2 cellular contexts compared by ENCODE assay signal in the genomic region with DNA sequence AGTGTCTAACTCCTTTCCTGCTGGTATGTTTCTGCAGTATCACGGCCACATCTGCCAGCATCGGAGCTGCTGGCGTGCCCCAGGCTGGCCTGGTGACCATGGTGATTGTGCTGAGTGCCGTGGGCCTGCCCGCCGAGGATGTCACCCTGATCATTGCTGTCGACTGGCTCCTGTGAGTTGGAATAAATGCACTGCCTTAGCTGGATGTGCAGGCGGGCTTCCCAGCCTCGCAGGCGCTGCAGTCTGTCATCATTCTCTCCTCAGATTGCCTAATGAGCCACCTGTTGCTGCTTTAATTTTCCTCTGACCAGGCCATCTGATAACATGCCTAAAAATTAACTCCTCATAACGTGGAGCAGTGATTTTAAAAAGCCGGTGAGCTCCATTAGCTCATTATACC.
TF ChIP-seq lines count a peak whose summit lies in the region.

No MANE protein-coding gene starts in this region.

TF ChIP-seq in SK-N-SH, 30 proteins besides CTCF, POLR2A, EP300 and RAD21 (continued from another document):
- no peak for TF ChIP-seq TEAD4 (IDR thresholded peaks at IDR 0.05; ENCODE audit: borderline replicate concordance, insufficient read depth)
- no peak for TF ChIP-seq YY1 (IDR thresholded peaks at IDR 0.05; ENCODE audit: low read depth)
- TF ChIP-seq, protein P1, sequence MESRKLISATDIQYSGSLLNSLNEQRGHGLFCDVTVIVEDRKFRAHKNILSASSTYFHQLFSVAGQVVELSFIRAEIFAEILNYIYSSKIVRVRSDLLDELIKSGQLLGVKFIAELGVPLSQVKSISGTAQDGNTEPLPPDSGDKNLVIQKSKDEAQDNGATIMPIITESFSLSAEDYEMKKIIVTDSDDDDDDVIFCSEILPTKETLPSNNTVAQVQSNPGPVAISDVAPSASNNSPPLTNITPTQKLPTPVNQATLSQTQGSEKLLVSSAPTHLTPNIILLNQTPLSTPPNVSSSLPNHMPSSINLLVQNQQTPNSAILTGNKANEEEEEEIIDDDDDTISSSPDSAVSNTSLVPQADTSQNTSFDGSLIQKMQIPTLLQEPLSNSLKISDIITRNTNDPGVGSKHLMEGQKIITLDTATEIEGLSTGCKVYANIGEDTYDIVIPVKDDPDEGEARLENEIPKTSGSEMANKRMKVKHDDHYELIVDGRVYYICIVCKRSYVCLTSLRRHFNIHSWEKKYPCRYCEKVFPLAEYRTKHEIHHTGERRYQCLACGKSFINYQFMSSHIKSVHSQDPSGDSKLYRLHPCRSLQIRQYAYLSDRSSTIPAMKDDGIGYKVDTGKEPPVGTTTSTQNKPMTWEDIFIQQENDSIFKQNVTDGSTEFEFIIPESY (IDR thresholded peaks at IDR 0.05; ENCODE audit: borderline replicate concordance, low read depth), result no peak
- TF ChIP-seq TCF12 (IDR thresholded peaks at IDR 0.05), result no peak
- TF ChIP-seq MXI1 (IDR thresholded peaks at IDR 0.05; ENCODE audit: low read depth, low read length), result no peak
- no peak for TF ChIP-seq SIN3A (IDR thresholded peaks at IDR 0.05; ENCODE audit: borderline replicate concordance, low read depth, low read length)
- TF ChIP-seq, protein P2, sequence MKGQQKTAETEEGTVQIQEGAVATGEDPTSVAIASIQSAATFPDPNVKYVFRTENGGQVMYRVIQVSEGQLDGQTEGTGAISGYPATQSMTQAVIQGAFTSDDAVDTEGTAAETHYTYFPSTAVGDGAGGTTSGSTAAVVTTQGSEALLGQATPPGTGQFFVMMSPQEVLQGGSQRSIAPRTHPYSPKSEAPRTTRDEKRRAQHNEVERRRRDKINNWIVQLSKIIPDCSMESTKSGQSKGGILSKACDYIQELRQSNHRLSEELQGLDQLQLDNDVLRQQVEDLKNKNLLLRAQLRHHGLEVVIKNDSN (IDR thresholded peaks at IDR 0.05; ENCODE audit: borderline replicate concordance, low read depth), result no peak
- no peak for TF ChIP-seq RXRA (IDR thresholded peaks at IDR 0.05; ENCODE audit: borderline replicate concordance, low read depth)

TF ChIP-seq in SK-N-SH treated with all-trans-retinoic acid at 6 μM for 48 hours, 23 proteins besides CTCF, POLR2A, EP300 and RAD21 (continued from another document):
- TF ChIP-seq, protein P3, sequence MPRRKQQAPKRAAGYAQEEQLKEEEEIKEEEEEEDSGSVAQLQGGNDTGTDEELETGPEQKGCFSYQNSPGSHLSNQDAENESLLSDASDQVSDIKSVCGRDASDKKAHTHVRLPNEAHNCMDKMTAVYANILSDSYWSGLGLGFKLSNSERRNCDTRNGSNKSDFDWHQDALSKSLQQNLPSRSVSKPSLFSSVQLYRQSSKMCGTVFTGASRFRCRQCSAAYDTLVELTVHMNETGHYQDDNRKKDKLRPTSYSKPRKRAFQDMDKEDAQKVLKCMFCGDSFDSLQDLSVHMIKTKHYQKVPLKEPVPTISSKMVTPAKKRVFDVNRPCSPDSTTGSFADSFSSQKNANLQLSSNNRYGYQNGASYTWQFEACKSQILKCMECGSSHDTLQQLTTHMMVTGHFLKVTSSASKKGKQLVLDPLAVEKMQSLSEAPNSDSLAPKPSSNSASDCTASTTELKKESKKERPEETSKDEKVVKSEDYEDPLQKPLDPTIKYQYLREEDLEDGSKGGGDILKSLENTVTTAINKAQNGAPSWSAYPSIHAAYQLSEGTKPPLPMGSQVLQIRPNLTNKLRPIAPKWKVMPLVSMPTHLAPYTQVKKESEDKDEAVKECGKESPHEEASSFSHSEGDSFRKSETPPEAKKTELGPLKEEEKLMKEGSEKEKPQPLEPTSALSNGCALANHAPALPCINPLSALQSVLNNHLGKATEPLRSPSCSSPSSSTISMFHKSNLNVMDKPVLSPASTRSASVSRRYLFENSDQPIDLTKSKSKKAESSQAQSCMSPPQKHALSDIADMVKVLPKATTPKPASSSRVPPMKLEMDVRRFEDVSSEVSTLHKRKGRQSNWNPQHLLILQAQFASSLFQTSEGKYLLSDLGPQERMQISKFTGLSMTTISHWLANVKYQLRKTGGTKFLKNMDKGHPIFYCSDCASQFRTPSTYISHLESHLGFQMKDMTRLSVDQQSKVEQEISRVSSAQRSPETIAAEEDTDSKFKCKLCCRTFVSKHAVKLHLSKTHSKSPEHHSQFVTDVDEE (CRISPR knock-in tag; IDR thresholded peaks at IDR 0.05), result no peak
- TF ChIP-seq TOX (CRISPR knock-in tag; IDR thresholded peaks at IDR 0.05; ENCODE audit: borderline replicate concordance) (no peak), GLIS3 (CRISPR knock-in tag; IDR thresholded peaks at IDR 0.05) (no peak), ARNTL (CRISPR knock-in tag; IDR thresholded peaks at IDR 0.05; ENCODE audit: borderline replicate concordance, low read depth) (no peak), BACH2 (CRISPR knock-in tag; IDR thresholded peaks at IDR 0.05; ENCODE audit: borderline replicate concordance) (no peak), PPARA (CRISPR knock-in tag; IDR thresholded peaks at IDR 0.05; ENCODE audit: borderline replicate concordance) (no peak), OSR1 (CRISPR knock-in tag; IDR thresholded peaks at IDR 0.05) (no peak)
- TF ChIP-seq, protein P4, sequence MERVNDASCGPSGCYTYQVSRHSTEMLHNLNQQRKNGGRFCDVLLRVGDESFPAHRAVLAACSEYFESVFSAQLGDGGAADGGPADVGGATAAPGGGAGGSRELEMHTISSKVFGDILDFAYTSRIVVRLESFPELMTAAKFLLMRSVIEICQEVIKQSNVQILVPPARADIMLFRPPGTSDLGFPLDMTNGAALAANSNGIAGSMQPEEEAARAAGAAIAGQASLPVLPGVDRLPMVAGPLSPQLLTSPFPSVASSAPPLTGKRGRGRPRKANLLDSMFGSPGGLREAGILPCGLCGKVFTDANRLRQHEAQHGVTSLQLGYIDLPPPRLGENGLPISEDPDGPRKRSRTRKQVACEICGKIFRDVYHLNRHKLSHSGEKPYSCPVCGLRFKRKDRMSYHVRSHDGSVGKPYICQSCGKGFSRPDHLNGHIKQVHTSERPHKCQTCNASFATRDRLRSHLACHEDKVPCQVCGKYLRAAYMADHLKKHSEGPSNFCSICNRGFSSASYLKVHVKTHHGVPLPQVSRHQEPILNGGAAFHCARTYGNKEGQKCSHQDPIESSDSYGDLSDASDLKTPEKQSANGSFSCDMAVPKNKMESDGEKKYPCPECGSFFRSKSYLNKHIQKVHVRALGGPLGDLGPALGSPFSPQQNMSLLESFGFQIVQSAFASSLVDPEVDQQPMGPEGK (CRISPR knock-in tag; IDR thresholded peaks at IDR 0.05; ENCODE audit: borderline replicate concordance), result no peak
- TF ChIP-seq, protein P5, sequence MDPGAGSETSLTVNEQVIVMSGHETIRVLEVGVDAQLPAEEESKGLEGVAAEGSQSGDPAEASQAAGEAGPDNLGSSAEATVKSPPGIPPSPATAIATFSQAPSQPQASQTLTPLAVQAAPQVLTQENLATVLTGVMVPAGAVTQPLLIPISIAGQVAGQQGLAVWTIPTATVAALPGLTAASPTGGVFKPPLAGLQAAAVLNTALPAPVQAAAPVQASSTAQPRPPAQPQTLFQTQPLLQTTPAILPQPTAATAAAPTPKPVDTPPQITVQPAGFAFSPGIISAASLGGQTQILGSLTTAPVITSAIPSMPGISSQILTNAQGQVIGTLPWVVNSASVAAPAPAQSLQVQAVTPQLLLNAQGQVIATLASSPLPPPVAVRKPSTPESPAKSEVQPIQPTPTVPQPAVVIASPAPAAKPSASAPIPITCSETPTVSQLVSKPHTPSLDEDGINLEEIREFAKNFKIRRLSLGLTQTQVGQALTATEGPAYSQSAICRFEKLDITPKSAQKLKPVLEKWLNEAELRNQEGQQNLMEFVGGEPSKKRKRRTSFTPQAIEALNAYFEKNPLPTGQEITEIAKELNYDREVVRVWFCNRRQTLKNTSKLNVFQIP (CRISPR knock-in tag; IDR thresholded peaks at IDR 0.05; ENCODE audit: borderline replicate concordance, low read depth), result no peak
